Comparison of ENCODE assay signal across 16 cellular contexts in genomic region chr15:85532689-85533088, GRCh38.
DNase-seq lines count a peak whose midpoint lies in the region; ATAC-seq and TF ChIP-seq lines count a peak whose summit lies in the region.
"Had no signal": no experiment of that assay in that cellular context is flagged by ENCODE, and none has a peak within 500 bp of the region (broad histone marks: within the 10 kb centered on the region; RNA-seq: fewer than 3 reads in every experiment).

No MANE protein-coding gene starts in this region.

- TF ChIP-seq CTCF in natural killer cell (IDR thresholded peaks at IDR 0.05) (no peak), activated B cell treated with CpG ODN at 0.5 μM for 24 hours (IDR thresholded peaks at IDR 0.05) (no peak), right lobe of liver (IDR thresholded peaks at IDR 0.05) (no peak), upper lobe of right lung (IDR thresholded peaks at IDR 0.05) (no peak)

- H3K9me3 Mint-ChIP-seq in natural killer cell = no peaks in the 10 kb centered on the region
- H3K9me3 Mint-ChIP-seq in natural killer cell treated with Interleukin-12 subunit alpha and Interleukin-12 subunit beta and Interleukin-15 and Interleukin-18, amount 100 ng/mL, for 72 hours = no peaks in the 10 kb centered on the region
- no peaks in the 10 kb centered on the region for H3K9me3 Mint-ChIP-seq in activated B cell treated with CpG ODN at 0.5 μM for 24 hours
- H3K9me3 Mint-ChIP-seq: activated T-helper 17 cell treated with anti-CD3 and anti-CD28 coated beads, Interleukin-2, amount 50 U/mL, for 72 hours; nephron had no signal

- H3K27ac Mint-ChIP-seq in natural killer cell (peak overlapping the region; percentile 65 to 83), activated B cell treated with CpG ODN at 0.5 μM for 24 hours (peak overlapping the region; percentile 70)
- peak overlapping the region in 1 of 2 donors; percentile 19 for H3K27ac Mint-ChIP-seq in natural killer cell treated with Interleukin-12 subunit alpha and Interleukin-12 subunit beta and Interleukin-15 and Interleukin-18, amount 100 ng/mL, for 72 hours

- H3K4me3 Mint-ChIP-seq in natural killer cell (peak overlapping the region; percentile 79), activated B cell treated with CpG ODN at 0.5 μM for 24 hours (peak overlapping the region; percentile 33)
- no peak overlapping the region for H3K4me3 Mint-ChIP-seq in natural killer cell treated with Interleukin-12 subunit alpha and Interleukin-12 subunit beta and Interleukin-15 and Interleukin-18, amount 100 ng/mL, for 72 hours
- H3K4me3 Mint-ChIP-seq: nephron had no signal

- DNase-seq in natural killer cell (no peak), activated B cell treated with CpG ODN at 0.5 μM for 24 hours (no peak), right lobe of liver (peak; percentile 61 to 86 (median 75)), upper lobe of right lung (peak; percentile 70), substantia nigra (lab: John Stamatoyannopoulos, UW) (no peak), HuH-7.5 (ENCODE audit: low spot score) (no peak)
- DNase-seq in natural killer cell treated with Interleukin-12 subunit alpha and Interleukin-12 subunit beta and Interleukin-15 and Interleukin-18, amount 100 ng/mL, for 72 hours (ENCODE audit: low spot score) = no peak
- DNase-seq: Caco-2; gastrocnemius medialis; NCI-H2227 treated with DMSO at 0.1 percent for 48 hours; NK-92 treated with Interleukin-12 subunit alpha and Interleukin-12 subunit beta, amount 100 ng/mL, for 24 hours; stimulated activated naive CD4-positive, alpha-beta T cell; WERI-Rb-1 had no signal

- ATAC-seq in natural killer cell (no peak), activated B cell treated with CpG ODN at 0.5 μM for 24 hours (ENCODE audit: low read depth) (no peak), right lobe of liver (peak; percentile 82 to 93 (median 90)), upper lobe of right lung (peak; percentile 81), GM21381 (IDR thresholded peaks at IDR 0.05; ENCODE audit: unreplicated experiment) (no peak)
- ATAC-seq in natural killer cell treated with Interleukin-12 subunit alpha and Interleukin-12 subunit beta and Interleukin-15 and Interleukin-18, amount 100 ng/mL, for 72 hours = no peak
- ATAC-seq: activated T-helper 17 cell treated with anti-CD3 and anti-CD28 coated beads, Interleukin-2, amount 50 U/mL, for 72 hours; gastrocnemius medialis had no signal

- POLR2A ChIA-PET in activated B cell treated with CpG ODN at 0.5 μM for 24 hours (lab: Charles Lee) = interaction anchor here (0.8 to 2.2 kb wide), 3 partner anchors 9 to 203 kb away, joined by 3 to 7 read pairs (median 3); no protein-coding TSS in a partner anchor

- H3K4me3 ChIP-seq in right lobe of liver (no peak overlapping the region), upper lobe of right lung (no peak overlapping the region)
- H3K4me3 ChIP-seq: gastrocnemius medialis had no signal

- intact Hi-C loops in natural killer cell (cut with micrococcal nuclease) = no loop called here
- intact Hi-C loops in activated B cell treated with CpG ODN at 0.5 μM for 24 hours (cut with micrococcal nuclease) = no loop called here
- intact Hi-C loops in right lobe of liver (cut with DNase I) = no loop called here
- intact Hi-C loops in upper lobe of right lung (cut with DNase I) = no loop called here

- H3K27ac ChIP-seq in right lobe of liver (no peak overlapping the region), upper lobe of right lung (peak overlapping the region; percentile 43), substantia nigra (ENCODE audit: low read depth, low read length, poor library complexity, severe bottlenecking) (no peak overlapping the region)
- H3K27ac ChIP-seq: gastrocnemius medialis, WERI-Rb-1 had no signal

- H3K27me3 Mint-ChIP-seq in natural killer cell (ENCODE audit: low read depth in 2 of 2) (no peaks in the 10 kb centered on the region), activated B cell treated with CpG ODN at 0.5 μM for 24 hours (no peaks in the 10 kb centered on the region)
- no peaks in the 10 kb centered on the region for H3K27me3 Mint-ChIP-seq in natural killer cell treated with Interleukin-12 subunit alpha and Interleukin-12 subunit beta and Interleukin-15 and Interleukin-18, amount 100 ng/mL, for 72 hours
- H3K27me3 Mint-ChIP-seq: activated T-helper 17 cell treated with anti-CD3 and anti-CD28 coated beads, Interleukin-2, amount 50 U/mL, for 72 hours had no signal

- CTCF ChIA-PET in activated B cell treated with CpG ODN at 0.5 μM for 24 hours (lab: Charles Lee) = interaction anchor here (1.5 kb wide), 1 partner anchor 11 kb away, joined by 5 read pairs; no protein-coding TSS in a partner anchor

- H3K36me3 Mint-ChIP-seq in natural killer cell (no peaks in the 10 kb centered on the region), activated B cell treated with CpG ODN at 0.5 μM for 24 hours (ENCODE audit: low read depth) (peaks cover 32% of the 10 kb centered on the region)
- no peaks in the 10 kb centered on the region for H3K36me3 Mint-ChIP-seq in natural killer cell treated with Interleukin-12 subunit alpha and Interleukin-12 subunit beta and Interleukin-15 and Interleukin-18, amount 100 ng/mL, for 72 hours

- no peak for TF ChIP-seq POLR2A in right lobe of liver (IDR thresholded peaks at IDR 0.05)

- WGBS in right lobe of liver (ENCODE audit: insufficient coverage, low coverage, low lambda C conversion rate, missing lambda C conversion rate) = 25% methylated on average over 3 of the region's 3 CpGs

- no peaks in the 10 kb centered on the region for H3K27me3 ChIP-seq in right lobe of liver
- no peaks in the 10 kb centered on the region for H3K27me3 ChIP-seq in upper lobe of right lung
- H3K27me3 ChIP-seq: gastrocnemius medialis had no signal

- H3K4me1 ChIP-seq in right lobe of liver = peaks cover 0 to 33% (median 6%) of the 10 kb centered on the region in 4 donors
- peaks cover 66% of the 10 kb centered on the region for H3K4me1 ChIP-seq in upper lobe of right lung
- H3K4me1 ChIP-seq: Caco-2 had no signal

- H3K36me3 ChIP-seq in right lobe of liver (no peaks in the 10 kb centered on the region), upper lobe of right lung (peaks cover 10% of the 10 kb centered on the region)

- no peaks in the 10 kb centered on the region for H3K9me3 ChIP-seq in right lobe of liver
- H3K9me3 ChIP-seq in upper lobe of right lung = no peaks in the 10 kb centered on the region
- H3K9me3 ChIP-seq: Caco-2, gastrocnemius medialis had no signal

- H3K4me1 Mint-ChIP-seq in natural killer cell (peaks cover 44 to 50% of the 10 kb centered on the region in 2 donors), activated B cell treated with CpG ODN at 0.5 μM for 24 hours (peaks cover 84% of the 10 kb centered on the region)
- peaks cover 27 to 30% of the 10 kb centered on the region in 2 donors for H3K4me1 Mint-ChIP-seq in natural killer cell treated with Interleukin-12 subunit alpha and Interleukin-12 subunit beta and Interleukin-15 and Interleukin-18, amount 100 ng/mL, for 72 hours (ENCODE audit: low read depth in 2 of 2)

Comparison
In these comparisons a context has a peak if more than half of its experiments do, and no peak if none do; other contexts are left out.
1. ATAC-seq: peak in right lobe of liver (4 of 4) and upper lobe of right lung (single experiment); none in natural killer cell (0 of 3), natural killer cell treated with Interleukin-12 subunit alpha and Interleukin-12 subunit beta and Interleukin-15 and Interleukin-18, amount 100 ng/mL, for 72 hours (0 of 2), activated B cell treated with CpG ODN at 0.5 μM for 24 hours (single experiment) and GM21381 (single experiment).
2. DNase-seq: peak in right lobe of liver (3 of 3) and upper lobe of right lung (single experiment); none in natural killer cell (single experiment), natural killer cell treated with Interleukin-12 subunit alpha and Interleukin-12 subunit beta and Interleukin-15 and Interleukin-18, amount 100 ng/mL, for 72 hours (single experiment), activated B cell treated with CpG ODN at 0.5 μM for 24 hours (single experiment), substantia nigra (0 of 49) and HuH-7.5 (single experiment).